Comparison of ENCODE assay signal across 11 cellular contexts in genomic region chr13:44396963-44397580, GRCh38. TPM values are rescaled to one million over a fixed set of nuclear protein-coding genes. Genes with fewer than 3 reads are reported as not detected.
DNase-seq lines count a peak whose midpoint lies in the region; ATAC-seq, FAIRE-seq and TF ChIP-seq lines count a peak whose summit lies in the region.
"Had no signal": no experiment of that assay in that cellular context is flagged by ENCODE, and none has a peak within 500 bp of the region (broad histone marks: within the 10 kb centered on the region; RNA-seq: fewer than 3 reads in every experiment).

No MANE protein-coding gene starts in this region.

- peak overlapping the region; percentile 50 for H2AFZ ChIP-seq in astrocyte (ENCODE audit: low read depth, low read length)
- peak overlapping the region; percentile 86 for H2AFZ ChIP-seq in neuronal stem cell (ENCODE audit: low read length)

- H4K8ac ChIP-seq in neuronal stem cell (ENCODE audit: low read depth, low read length): no peak overlapping the region

- WGBS in heart left ventricle, 4 donors: 51 to 67% (median 55%) methylated on average over 17 to 18 of the region's 18 CpGs
- WGBS in neuronal stem cell (ENCODE audit: extremely low coverage in 2 of 2, insufficient read length in 2 of 2, insufficient replicate concordance in 1 of 2), 2 donors: no CpG with 5 or more reads among the region's 18 CpGs

- H3K9ac ChIP-seq in astrocyte (ENCODE audit: low read length): no peak overlapping the region
- no peak overlapping the region for H3K9ac ChIP-seq in neuronal stem cell (ENCODE audit: low read depth, low read length, poor library complexity)

- no peak overlapping the region for H3K4me3 Mint-ChIP-seq in astrocyte (ENCODE audit: unreplicated experiment)
- H3K4me3 Mint-ChIP-seq: activated naive CD4-positive, alpha-beta T cell treated with anti-CD3 and anti-CD28 coated beads, Interleukin-2, amount 50 U/mL, for 24 hours had no signal

- peaks cover 13% of the 10 kb centered on the region for H3K4me1 ChIP-seq in astrocyte (ENCODE audit: insufficient read depth, low read length)
- H3K4me1 ChIP-seq in heart left ventricle: peaks cover 0 to 19% (median 0%) of the 10 kb centered on the region in 12 donors
- H3K4me1 ChIP-seq in neuronal stem cell (ENCODE audit: control insufficient read depth in 2 of 2, insufficient read depth in 1 of 2, low read depth in 1 of 2, low read length in 2 of 2): peaks cover 19 to 23% of the 10 kb centered on the region in 2 donors
- H3K4me1 ChIP-seq: A549 had no signal

- no peaks in the 10 kb centered on the region for H3K9me3 ChIP-seq in astrocyte (ENCODE audit: insufficient read depth, low read depth, low read length)
- H3K9me3 ChIP-seq in heart left ventricle: no peaks in the 10 kb centered on the region
- H3K9me3 ChIP-seq in neuronal stem cell (replicated peaks in 1 of 2; ENCODE audit: control insufficient read depth in 2 of 2, insufficient read depth in 1 of 2, low read depth in 1 of 2, low read length in 2 of 2): no peaks in the 10 kb centered on the region
- H3K9me3 ChIP-seq: A549 had no signal

- H2BK15ac ChIP-seq in neuronal stem cell (ENCODE audit: low read length): no peak overlapping the region

- no peak overlapping the region for H3K4ac ChIP-seq in neuronal stem cell (ENCODE audit: low read length)

- intact Hi-C loops in heart left ventricle (cut with DNase I): no loop called here

- H3K36me3 Mint-ChIP-seq in astrocyte (ENCODE audit: low read depth, unreplicated experiment): peaks cover 5% of the 10 kb centered on the region
- H3K36me3 Mint-ChIP-seq in activated naive CD4-positive, alpha-beta T cell treated with anti-CD3 and anti-CD28 coated beads, Interleukin-2, amount 50 U/mL, for 72 hours: no peaks in the 10 kb centered on the region
- H3K36me3 Mint-ChIP-seq: activated naive CD4-positive, alpha-beta T cell treated with anti-CD3 and anti-CD28 coated beads, Interleukin-2, amount 50 U/mL, for 24 hours had no signal

- DNase-seq in AG08395 (ENCODE audit: low spot score) (peak; percentile 70), astrocyte (ENCODE audit: low read depth) (peak; percentile 42), heart left ventricle (peak in 3 of 5 donors; percentile 38 to 62 (median 43)), neuronal stem cell (ENCODE audit: low spot score) (peak; percentile 78), COLO668 (lab: John Stamatoyannopoulos, UW; ENCODE audit: unreplicated experiment) (no peak), SIG-M5 (lab: John Stamatoyannopoulos, UW) (no peak), NCI-H128 (lab: John Stamatoyannopoulos, UW; ENCODE audit: unreplicated experiment) (no peak)
- no peak for DNase-seq in activated naive CD4-positive, alpha-beta T cell treated with anti-CD3 and anti-CD28 coated beads, Interleukin-2, amount 50 U/mL, for 72 hours (ENCODE audit: low spot score in 2 of 2)
- DNase-seq: stimulated activated CD4-positive, alpha-beta T cell treated with anti-CD3 and anti-CD28 coated beads, Interleukin-4, amount 100 ng/mL, for 4 hours had no signal

- no peak overlapping the region for H2BK5ac ChIP-seq in neuronal stem cell (ENCODE audit: low read length)

- no peaks in the 10 kb centered on the region for H3K9me3 Mint-ChIP-seq in astrocyte (ENCODE audit: unreplicated experiment)
- H3K9me3 Mint-ChIP-seq in activated naive CD4-positive, alpha-beta T cell treated with anti-CD3 and anti-CD28 coated beads, Interleukin-2, amount 50 U/mL, for 72 hours: no peaks in the 10 kb centered on the region
- H3K9me3 Mint-ChIP-seq: activated naive CD4-positive, alpha-beta T cell treated with anti-CD3 and anti-CD28 coated beads, Interleukin-2, amount 50 U/mL, for 24 hours had no signal

- no peak for TF ChIP-seq POLR2A in heart left ventricle (IDR thresholded peaks at IDR 0.05)

- H3K27me3 Mint-ChIP-seq in astrocyte (ENCODE audit: low read depth, unreplicated experiment): peaks cover 7% of the 10 kb centered on the region

- H4K20me1 ChIP-seq in astrocyte (ENCODE audit: insufficient read depth, low read length): no peaks in the 10 kb centered on the region

- H3K27ac Mint-ChIP-seq in astrocyte (ENCODE audit: unreplicated experiment): peak overlapping the region; percentile 86
- H3K27ac Mint-ChIP-seq in activated naive CD4-positive, alpha-beta T cell treated with anti-CD3 and anti-CD28 coated beads, Interleukin-2, amount 50 U/mL, for 72 hours: no peak overlapping the region
- H3K27ac Mint-ChIP-seq: activated naive CD4-positive, alpha-beta T cell treated with anti-CD3 and anti-CD28 coated beads, Interleukin-2, amount 50 U/mL, for 24 hours had no signal

- H3K27ac ChIP-seq in astrocyte (ENCODE audit: low read depth, low read length) (no peak overlapping the region), heart left ventricle (peak overlapping the region in 10 of 12 donors; percentile 1 to 60 (median 26)), neuronal stem cell (replicated peaks; ENCODE audit: low read length) (peak overlapping the region; percentile 94)
- H3K27ac ChIP-seq: A549 had no signal

- no peak overlapping the region for H2BK12ac ChIP-seq in neuronal stem cell (ENCODE audit: low read length)

- no peak overlapping the region for H2AK5ac ChIP-seq in neuronal stem cell (ENCODE audit: low read depth, low read length)

- no peak overlapping the region for H3K4me3 ChIP-seq in astrocyte (ENCODE audit: insufficient read depth, low read depth, low read length)
- H3K4me3 ChIP-seq in heart left ventricle: peak overlapping the region in 4 of 12 donors; percentile 22 to 28 (median 27)
- H3K4me3 ChIP-seq in neuronal stem cell (ENCODE audit: low read length in 2 of 2): peak overlapping the region in 1 of 2 donors; percentile 14
- H3K4me3 ChIP-seq: A549 had no signal

- FAIRE-seq in astrocyte (lab: Jason Lieb, UNC): no peak
- FAIRE-seq: A549 had no signal

- H3K4me1 Mint-ChIP-seq in astrocyte (ENCODE audit: low read depth, unreplicated experiment): peaks cover 18% of the 10 kb centered on the region
- H3K4me1 Mint-ChIP-seq: activated naive CD4-positive, alpha-beta T cell treated with anti-CD3 and anti-CD28 coated beads, Interleukin-2, amount 50 U/mL, for 24 hours had no signal

- H3K4me2 ChIP-seq in astrocyte (ENCODE audit: low read length): peak overlapping the region; percentile 10
- no peak overlapping the region for H3K4me2 ChIP-seq in neuronal stem cell (ENCODE audit: insufficient read depth, low read length, poor library complexity, severe bottlenecking)
- H3K4me2 ChIP-seq: A549 had no signal

- no peak overlapping the region for H3K14ac ChIP-seq in neuronal stem cell (ENCODE audit: low read length)

- no peaks in the 10 kb centered on the region for H3K79me2 ChIP-seq in astrocyte (ENCODE audit: insufficient read depth, low read length)

- peak; percentile 62 to 83 (median 74) for ATAC-seq in heart left ventricle
- ATAC-seq in activated naive CD4-positive, alpha-beta T cell treated with anti-CD3 and anti-CD28 coated beads, Interleukin-2, amount 50 U/mL, for 72 hours: no peak
- ATAC-seq: A549 had no signal

- no peaks in the 10 kb centered on the region for H3K79me1 ChIP-seq in neuronal stem cell (ENCODE audit: low read depth, low read length)

- no peak overlapping the region for H4K91ac ChIP-seq in neuronal stem cell (ENCODE audit: low read depth, low read length, poor library complexity)

- no peak overlapping the region for H2BK120ac ChIP-seq in neuronal stem cell (ENCODE audit: low read depth, low read length)

- no peaks in the 10 kb centered on the region for H3K27me3 ChIP-seq in astrocyte (ENCODE audit: insufficient read depth, low read length)
- H3K27me3 ChIP-seq in heart left ventricle: no peaks in the 10 kb centered on the region
- no peaks in the 10 kb centered on the region for H3K27me3 ChIP-seq in neuronal stem cell (ENCODE audit: control insufficient read depth in 3 of 3, insufficient read depth in 3 of 3, low read depth in 1 of 3, low read length in 3 of 3)

- no peak for TF ChIP-seq CTCF in astrocyte (IDR thresholded peaks at IDR 0.05; ENCODE audit: insufficient read depth, low read depth, low read length)
- TF ChIP-seq CTCF in heart left ventricle (IDR thresholded peaks at IDR 0.05): no peak

- H3K18ac ChIP-seq in neuronal stem cell (ENCODE audit: low read length): peak overlapping the region; percentile 60

- no peaks in the 10 kb centered on the region for H3K36me3 ChIP-seq in astrocyte (ENCODE audit: insufficient read depth, low read length)
- no peaks in the 10 kb centered on the region for H3K36me3 ChIP-seq in heart left ventricle
- H3K36me3 ChIP-seq in neuronal stem cell (replicated peaks in 1 of 2; ENCODE audit: control insufficient read depth in 2 of 2, insufficient read depth in 2 of 2, low read length in 2 of 2): no peaks in the 10 kb centered on the region

- no peak overlapping the region for H3K23ac ChIP-seq in neuronal stem cell (ENCODE audit: low read depth, low read length, poor library complexity)

RNA-seq across cellular contexts. Expression of gene SERP2, which starts 23.4 kb away (rescaled TPM):
- total RNA-seq in astrocyte (2.4 and 3.5 TPM in 2 replicates), heart left ventricle (10 to 100 TPM in 8 of 9 donors, 1 to 10 TPM in 1; 9.6 to 16.5 (median 12.8) TPM)
- 10 to 100 TPM; 14.7 to 16.6 TPM for polyA plus RNA-seq in heart left ventricle
- polyA plus RNA-seq in neuronal stem cell (2013, experiment 1 of 2): 5.6 TPM
- 5.1 TPM for polyA plus RNA-seq in neuronal stem cell (2013, experiment 2 of 2)
- total RNA-seq in activated naive CD4-positive, alpha-beta T cell treated with anti-CD3 and anti-CD28 coated beads, Interleukin-2, amount 50 U/mL, for 72 hours: 1 to 10 TPM in 1 of 2 donors, under 1 TPM in 1; 0.43 to 2.2 TPM
- polyA plus RNA-seq: A549 had no signal

Comparison
In these comparisons a context has a peak if more than half of its experiments do, and no peak if none do; other contexts are left out.
1. DNase-seq: peak in AG08395 (single experiment), astrocyte (single experiment), heart left ventricle (3 of 5) and neuronal stem cell (single experiment); none in COLO668 (single experiment), SIG-M5 (single experiment), NCI-H128 (single experiment) and activated naive CD4-positive, alpha-beta T cell treated with anti-CD3 and anti-CD28 coated beads, Interleukin-2, amount 50 U/mL, for 72 hours (0 of 2).
2. ATAC-seq: peak in heart left ventricle (4 of 4); none in activated naive CD4-positive, alpha-beta T cell treated with anti-CD3 and anti-CD28 coated beads, Interleukin-2, amount 50 U/mL, for 72 hours (0 of 2).